Comparison of ENCODE assay signal across 31 cellular contexts in the genomic region with DNA sequence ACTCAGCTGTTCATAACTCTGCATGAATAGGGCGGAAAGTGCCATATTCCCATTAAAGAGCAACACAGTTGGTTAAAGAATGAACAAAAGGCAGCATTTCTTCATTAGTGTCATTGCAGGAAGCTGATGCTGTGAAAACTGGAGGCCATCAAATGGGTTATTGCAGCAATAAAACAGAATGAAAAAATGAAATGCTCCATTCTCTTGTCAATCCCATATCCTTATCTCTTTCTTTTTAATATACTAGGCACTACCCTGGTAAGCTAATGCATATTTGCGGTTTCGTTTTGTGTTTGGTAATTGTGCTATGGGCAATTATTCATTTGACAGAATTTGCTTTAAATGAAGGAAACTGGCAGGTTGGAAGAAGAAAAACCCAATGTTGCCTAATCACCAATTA.
"Had no signal": no experiment of that assay in that cellular context is flagged by ENCODE, and none has a peak within 500 bp of the region (broad histone marks: within the 10 kb centered on the region; RNA-seq: fewer than 3 reads in every experiment).

No MANE protein-coding gene starts in this region.

- H3K4me1 ChIP-seq: neural progenitor cell, parathyroid adenoma, psoas muscle, right lobe of liver, spleen, suprapubic skin, testis, upper lobe of right lung, uterus had no signal

- H3K27me3 ChIP-seq: neural progenitor cell, ovary, right lobe of liver, suprapubic skin, testis, tibial artery, upper lobe of right lung, uterus had no signal

- H3K4me3 ChIP-seq: neural progenitor cell, ovary, psoas muscle, right lobe of liver, skin epidermis, smooth muscle cell, spleen, suprapubic skin, testis, tibial artery, transverse colon, upper lobe of right lung, uterus had no signal

- H3K4me3 Mint-ChIP-seq: natural killer cell; nephron; neural progenitor cell; stimulated activated memory B cell treated with anti-CD40 and anti-IgM and Interleukin-4, amounts not matched to agents 10 μg/mL and 1 μg/mL and 100 μg/mL, for 72 hours; stimulated activated naive CD8-positive, alpha-beta T cell treated with anti-CD3 and anti-CD28 coated beads, Interleukin-15, amount 100 ng/mL, for 72 hours; type B pancreatic cell had no signal

- H3K27ac Mint-ChIP-seq: natural killer cell; nephron; neural progenitor cell; progenitor cell of endocrine pancreas; stimulated activated memory B cell treated with anti-CD40 and anti-IgM and Interleukin-4, amounts not matched to agents 10 μg/mL and 1 μg/mL and 100 μg/mL, for 72 hours; stimulated activated naive CD8-positive, alpha-beta T cell treated with anti-CD3 and anti-CD28 coated beads, Interleukin-15, amount 100 ng/mL, for 72 hours; type B pancreatic cell had no signal

- H3K36me3 ChIP-seq: neural progenitor cell, ovary, right lobe of liver, spleen, suprapubic skin, tibial artery, transverse colon, upper lobe of right lung, uterus had no signal

- H3K4me1 Mint-ChIP-seq: natural killer cell; nephron; stimulated activated naive CD8-positive, alpha-beta T cell treated with anti-CD3 and anti-CD28 coated beads, Interleukin-15, amount 100 ng/mL, for 72 hours had no signal

- H3K36me3 Mint-ChIP-seq: natural killer cell; neural progenitor cell; stimulated activated memory B cell treated with anti-CD40 and anti-IgM and Interleukin-4, amounts not matched to agents 10 μg/mL and 1 μg/mL and 100 μg/mL, for 72 hours; type B pancreatic cell had no signal

- H3K9me3 Mint-ChIP-seq: natural killer cell; nephron; neural progenitor cell; stimulated activated memory B cell treated with anti-CD40 and anti-IgM and Interleukin-4, amounts not matched to agents 10 μg/mL and 1 μg/mL and 100 μg/mL, for 72 hours; stimulated activated naive CD8-positive, alpha-beta T cell treated with anti-CD3 and anti-CD28 coated beads, Interleukin-15, amount 100 ng/mL, for 72 hours; type B pancreatic cell had no signal

- H3K9me3 ChIP-seq: ovary, psoas muscle, right lobe of liver, spleen, suprapubic skin, testis, tibial artery, transverse colon, upper lobe of right lung, uterus had no signal

- ATAC-seq: natural killer cell; psoas muscle; right cardiac atrium; right lobe of liver; stimulated activated memory B cell treated with anti-CD40 and anti-IgM and Interleukin-4, amounts not matched to agents 10 μg/mL and 1 μg/mL and 100 μg/mL, for 72 hours; stimulated activated naive CD8-positive, alpha-beta T cell treated with anti-CD3 and anti-CD28 coated beads, Interleukin-15, amount 100 ng/mL, for 72 hours; stimulated activated naive CD8-positive, alpha-beta T cell treated with anti-CD3 and anti-CD28 coated beads, Interleukin-15, Interleukin-2, amounts not matched to agents 100 U/mL and 50 U/mL, for 24 hours; upper lobe of right lung had no signal

- DNase-seq: natural killer cell; occipital lobe; ovary; posterior cingulate gyrus; psoas muscle; right cardiac atrium; right lobe of liver; spleen; stimulated activated CD4-positive, alpha-beta T cell treated with anti-CD3 and anti-CD28 coated beads, Interleukin-12 subunit alpha, Interleukin-12 subunit beta, amount 100 ng/mL, for 4 hours; stimulated activated CD4-positive, alpha-beta T cell treated with anti-CD3 and anti-CD28 coated beads, Interleukin-1b, Interleukin-23, amount 100 ng/mL, for 48 hours; stimulated activated CD4-positive, alpha-beta T cell treated with anti-CD3 and anti-CD28 coated beads, Interleukin-4, amount 100 ng/mL, for 1 hour; stimulated activated CD4-positive, alpha-beta T cell treated with anti-CD3 and anti-CD28 coated beads, Interleukin-4, amount 100 ng/mL, for 4 hours; stimulated activated CD8-positive, alpha-beta memory T cell treated with anti-CD3 and anti-CD28 coated beads, Interleukin-4, amount 100 ng/mL, for 48 hours; stimulated activated naive CD4-positive, alpha-beta T cell; stimulated activated naive CD8-positive, alpha-beta T cell treated with anti-CD3 and anti-CD28 coated beads, Interleukin-15, amount 100 ng/mL, for 72 hours; stimulated activated naive CD8-positive, alpha-beta T cell treated with anti-CD3 and anti-CD28 coated beads, Interleukin-15, Interleukin-2, amounts not matched to agents 100 U/mL and 50 U/mL, for 24 hours; substantia nigra; testis; tibial artery; transverse colon; upper lobe of right lung; uterus had no signal

- H3K27ac ChIP-seq: neural progenitor cell, ovary, parathyroid adenoma, psoas muscle, right lobe of liver, skin epidermis, spleen, suprapubic skin, testis, tibial artery, transverse colon, upper lobe of right lung, uterus had no signal
